Comparison of ENCODE assay signal across 8 cellular contexts in the genomic region with DNA sequence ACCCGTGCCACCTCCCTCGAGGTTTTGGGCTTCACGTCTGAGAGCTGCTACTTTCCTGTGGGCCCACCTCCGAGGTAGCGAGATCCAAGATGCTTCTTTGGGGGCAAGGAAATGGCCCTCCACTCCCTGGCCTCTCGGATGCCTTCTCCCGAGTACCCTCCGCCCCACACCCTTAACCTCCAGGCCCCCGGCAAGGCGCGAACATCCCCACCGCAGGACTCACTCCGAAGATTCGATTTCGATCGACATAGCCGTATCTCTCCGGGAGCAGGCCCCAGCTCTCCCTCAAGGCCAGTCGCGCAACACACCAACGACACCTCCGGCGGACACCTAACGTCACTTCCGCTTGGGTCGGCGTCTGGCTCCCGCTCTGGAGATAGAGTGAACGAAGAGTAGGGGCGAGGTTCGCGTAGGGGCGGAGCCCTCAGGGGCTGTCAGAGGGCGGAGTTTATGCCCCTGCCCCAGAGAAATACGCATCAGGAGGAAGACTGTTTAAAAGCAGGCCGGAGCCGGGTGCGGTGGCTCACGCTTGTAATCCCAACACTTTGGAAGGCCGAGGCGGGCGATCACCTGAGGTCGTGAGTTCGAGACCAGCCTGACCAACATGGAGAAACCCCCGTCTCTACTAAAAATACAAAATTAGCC. TPM values are rescaled to one million over a fixed set of nuclear protein-coding genes. Genes with fewer than 3 reads are reported as not detected.
A peak's percentile ranks its signal among the peaks of the same experiment; 100 is the strongest.
DNase-seq lines count a peak whose midpoint lies in the region; ATAC-seq and TF ChIP-seq lines count a peak whose summit lies in the region.

SMU1 (minus strand) TSS at position 315 of the 645 bp plus-strand sequence; CDS start at position 249, 66 bp downstream.

- H3K36me3 Mint-ChIP-seq in activated naive CD8-positive, alpha-beta T cell treated with anti-CD3 and anti-CD28 coated beads, Interleukin-2, amount 10 ng/mL, durations not matched to agents 7 days and 5 days = peaks cover 8% of the 10 kb centered on the region
- peaks cover 14% of the 10 kb centered on the region for H3K36me3 Mint-ChIP-seq in osteocyte (ENCODE audit: unreplicated experiment)

- peak within 1 kb of the TSS; percentile 100 for H3K27ac Mint-ChIP-seq in activated naive CD8-positive, alpha-beta T cell treated with anti-CD3 and anti-CD28 coated beads, Interleukin-2, amount 10 ng/mL, durations not matched to agents 7 days and 5 days
- H3K27ac Mint-ChIP-seq in osteocyte (ENCODE audit: unreplicated experiment) = peak within 1 kb of the TSS; percentile 99

- no peak for TF ChIP-seq CTCF in SU-DHL-6 (IDR thresholded peaks at IDR 0.05; ENCODE audit: insufficient read depth, low read length, poor library complexity, severe bottlenecking)
- no peak for TF ChIP-seq CTCF in osteocyte (IDR thresholded peaks at IDR 0.05)

- peak within 1 kb of the TSS; percentile 100 for H3K4me3 Mint-ChIP-seq in activated naive CD8-positive, alpha-beta T cell treated with anti-CD3 and anti-CD28 coated beads, Interleukin-2, amount 10 ng/mL, durations not matched to agents 7 days and 5 days
- peak within 1 kb of the TSS; percentile 97 for H3K4me3 Mint-ChIP-seq in osteocyte (ENCODE audit: unreplicated experiment)

- ATAC-seq in HG02678 (IDR thresholded peaks at IDR 0.05; ENCODE audit: unreplicated experiment) = peak; percentile 100
- peak; percentile 97 for ATAC-seq in activated naive CD8-positive, alpha-beta T cell treated with anti-CD3 and anti-CD28 coated beads, Interleukin-2, amount 10 ng/mL, durations not matched to agents 7 days and 5 days (ENCODE audit: low read depth)

- peaks cover 37% of the 10 kb centered on the region for H3K79me2 ChIP-seq in SU-DHL-6 (ENCODE audit: insufficient read depth, low read length)

- H3K36me3 ChIP-seq in SU-DHL-6 (ENCODE audit: low read length) (peaks cover 11% of the 10 kb centered on the region), thymus (ENCODE audit: control insufficient read depth, insufficient read depth) (peaks cover 17% of the 10 kb centered on the region)

- no peaks in the 10 kb centered on the region for H3K27me3 Mint-ChIP-seq in activated naive CD8-positive, alpha-beta T cell treated with anti-CD3 and anti-CD28 coated beads, Interleukin-2, amount 10 ng/mL, durations not matched to agents 7 days and 5 days
- no peaks in the 10 kb centered on the region for H3K27me3 Mint-ChIP-seq in osteocyte (ENCODE audit: unreplicated experiment)

- no peaks in the 10 kb centered on the region for H3K9me2 ChIP-seq in SU-DHL-6 (replicated peaks; ENCODE audit: insufficient read depth, low read length)

- peak within 1 kb of the TSS; percentile 75 for H2AFZ ChIP-seq in SU-DHL-6 (ENCODE audit: low read depth, low read length, severe bottlenecking)

- no peaks in the 10 kb centered on the region for H3K9me3 Mint-ChIP-seq in activated naive CD8-positive, alpha-beta T cell treated with anti-CD3 and anti-CD28 coated beads, Interleukin-2, amount 10 ng/mL, durations not matched to agents 7 days and 5 days
- no peaks in the 10 kb centered on the region for H3K9me3 Mint-ChIP-seq in osteocyte (ENCODE audit: unreplicated experiment)

- H3K27ac ChIP-seq in SU-DHL-6 (ENCODE audit: low read depth, low read length) (peak within 1 kb of the TSS; percentile 13; the same call in 1 of the 2 replicates), thymus (ENCODE audit: low read depth) (peak within 1 kb of the TSS; percentile 94)

- peak within 1 kb of the TSS; percentile 91 for H3K4me2 ChIP-seq in SU-DHL-6 (ENCODE audit: low read depth, low read length, poor library complexity, severe bottlenecking)

- peaks cover 10% of the 10 kb centered on the region; the same call in 1 of the 2 replicates for H3F3A ChIP-seq in SU-DHL-6 (ENCODE audit: insufficient read depth)

- peak within 1 kb of the TSS; percentile 77 for H3K9ac ChIP-seq in SU-DHL-6 (ENCODE audit: low read length)

- TF ChIP-seq POLR2A in GM10847 (IDR thresholded peaks at IDR 0.05; ENCODE audit: extremely low read depth, insufficient read length) = peak; percentile 78

- peaks cover 21% of the 10 kb centered on the region for H3K4me1 Mint-ChIP-seq in activated naive CD8-positive, alpha-beta T cell treated with anti-CD3 and anti-CD28 coated beads, Interleukin-2, amount 10 ng/mL, durations not matched to agents 7 days and 5 days
- H3K4me1 Mint-ChIP-seq in osteocyte (ENCODE audit: unreplicated experiment) = peaks cover 15% of the 10 kb centered on the region

- H3K9me3 ChIP-seq in SU-DHL-6 (ENCODE audit: insufficient read depth, low read length) (no peaks in the 10 kb centered on the region), thymus (ENCODE audit: control insufficient read depth) (no peaks in the 10 kb centered on the region)

- WGBS in thymus = under 1% methylated on average over 45 of the region's 45 CpGs

- intact Hi-C loops in head of caudate nucleus (cut with DNase I) = loop anchor here (5.0 kb wide), 1 partner anchor 91 kb away; the partner anchor contains the start of gene B4GALT1

- peaks cover 5% of the 10 kb centered on the region for H3K4me1 ChIP-seq in thymus (ENCODE audit: control insufficient read depth, insufficient read depth, low read length)

- H3K4me3 ChIP-seq in SU-DHL-6 (ENCODE audit: insufficient read depth, low read length, poor library complexity, severe bottlenecking) = peak within 1 kb of the TSS; percentile 81
- peak within 1 kb of the TSS; percentile 57 for H3K4me3 ChIP-seq in thymus (ENCODE audit: low read length)

- H3K27me3 ChIP-seq in SU-DHL-6 (ENCODE audit: low read length) (no peaks in the 10 kb centered on the region), thymus (ENCODE audit: control insufficient read depth, insufficient read depth) (no peaks in the 10 kb centered on the region)

- no peaks in the 10 kb centered on the region for H4K20me1 ChIP-seq in SU-DHL-6 (ENCODE audit: low read depth, low read length)

- DNase-seq in NCI-H128 (lab: John Stamatoyannopoulos, UW; ENCODE audit: unreplicated experiment) (peak; percentile 91), head of caudate nucleus (peak; percentile 94 to 99 (median 97)), osteocyte (ENCODE audit: extremely low spot score, unreplicated experiment) (peak; percentile 98)
- peak; percentile 91 for DNase-seq in activated naive CD8-positive, alpha-beta T cell treated with anti-CD3 and anti-CD28 coated beads, Interleukin-2, amount 10 ng/mL, durations not matched to agents 7 days and 5 days

- POLR2A ChIA-PET in activated naive CD8-positive, alpha-beta T cell treated with anti-CD3 and anti-CD28 coated beads, Interleukin-2, amount 10 ng/mL, durations not matched to agents 7 days and 5 days (lab: Charles Lee) = interaction anchor here (0.7 to 3.7 kb wide), 15 partner anchors 9 to 214 kb away, joined by 3 to 31 read pairs (median 5); partner anchors contain the start of genes APTX, B4GALT1, BAG1 and CHMP5

RNA-seq across cellular contexts. Expression of gene SMU1, which starts in this region (rescaled TPM):
- total RNA-seq in activated naive CD8-positive, alpha-beta T cell treated with anti-CD3 and anti-CD28 coated beads, Interleukin-2, amount 10 ng/mL, durations not matched to agents 7 days and 5 days = 10 to 100 TPM; 22.2 to 22.9 TPM
- 22.4 and 23.0 TPM in 2 replicates for total RNA-seq in osteocyte
- 14.9 TPM for polyA plus RNA-seq in thymus

Comparison
In these comparisons a context has a peak if more than half of its experiments do, and no peak if none do; other contexts are left out.
1. Peak in every context shown above with its lines: DNase-seq, ATAC-seq, H3K4me3 ChIP-seq and H3K27ac ChIP-seq.